In the genomic region with DNA sequence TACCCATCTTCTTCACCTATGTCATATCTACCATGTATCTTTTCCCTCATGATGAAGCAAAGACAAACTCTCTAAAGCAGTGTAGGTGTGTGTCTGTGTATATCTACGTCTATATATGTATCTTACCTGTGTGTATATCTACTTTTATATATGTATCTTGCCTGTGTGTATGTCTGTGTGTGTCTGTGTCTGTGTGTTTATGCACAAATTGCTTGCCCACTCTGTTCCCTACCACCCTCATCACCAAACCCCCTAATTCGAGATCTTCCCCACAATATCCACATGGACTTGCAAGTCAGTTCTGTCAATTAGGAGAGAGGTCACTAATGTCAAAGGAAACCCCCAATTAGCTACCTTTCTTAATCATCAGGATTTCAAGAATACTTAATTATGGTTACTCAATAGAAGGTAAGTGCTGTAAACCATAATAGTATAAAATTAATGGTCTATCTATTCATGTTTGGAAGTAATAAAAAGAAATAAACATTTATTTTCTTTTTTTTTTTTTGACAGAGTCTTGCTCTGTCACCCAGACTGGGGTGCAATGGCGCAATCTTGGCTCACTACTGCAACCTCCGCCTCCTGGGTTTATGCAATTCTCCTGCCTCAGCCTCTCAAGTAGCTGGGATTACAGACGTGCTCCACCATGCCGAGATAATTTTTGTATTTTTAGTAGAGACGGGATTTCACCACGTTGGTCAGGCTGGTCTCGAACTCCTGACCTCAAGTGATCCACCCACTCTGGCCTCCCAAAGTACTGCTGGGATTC, we compare ENCODE assay signal across 18 cellular contexts. TPM values are rescaled to one million over a fixed set of nuclear protein-coding genes. Genes with fewer than 3 reads are reported as not detected.
DNase-seq lines count a peak whose midpoint lies in the region; ATAC-seq, FAIRE-seq and TF ChIP-seq lines count a peak whose summit lies in the region.
"Had no signal": no experiment of that assay in that cellular context is flagged by ENCODE, and none has a peak within 500 bp of the region (broad histone marks: within the 10 kb centered on the region; RNA-seq: fewer than 3 reads in every experiment).

No MANE protein-coding gene starts in this region.

- H3K4me1 ChIP-seq in HepG2 (ENCODE audit: insufficient read depth, low read length) (peaks cover 44% of the 10 kb centered on the region), right lobe of liver (no peaks in the 10 kb centered on the region)

- H3K36me3 ChIP-seq in HepG2 (replicated peaks in 1 of 2; ENCODE audit: control insufficient read depth in 1 of 2, insufficient read depth in 2 of 2, low read length in 2 of 2) (no peaks in the 10 kb centered on the region), right lobe of liver (no peaks in the 10 kb centered on the region)

- no peaks in the 10 kb centered on the region for H3K79me2 ChIP-seq in HepG2 (ENCODE audit: insufficient read depth, low read length)

- no peak overlapping the region for H3K27ac ChIP-seq in HepG2 (ENCODE audit: extremely low read length, insufficient read depth, low read length)
- no peak overlapping the region for H3K27ac ChIP-seq in right lobe of liver

- WGBS in HepG2 (ENCODE audit: low lambda C conversion rate), result 61% methylated on average over 9 of the region's 9 CpGs
- 53% methylated on average over 9 of the region's 9 CpGs for WGBS in right lobe of liver (ENCODE audit: insufficient coverage, low coverage, low lambda C conversion rate, missing lambda C conversion rate)

- H2AFZ ChIP-seq in HepG2 (ENCODE audit: low read length), result no peak overlapping the region

- ATAC-seq in HepG2 (no peak), right lobe of liver (no peak), HG03432 (IDR thresholded peaks at IDR 0.05; ENCODE audit: unreplicated experiment) (no peak)

- H3K27me3 ChIP-seq in HepG2 (ENCODE audit: control insufficient read depth in 1 of 2, insufficient read depth in 2 of 2, low read length in 2 of 2) (no peaks in the 10 kb centered on the region), right lobe of liver (no peaks in the 10 kb centered on the region)

- no peaks in the 10 kb centered on the region for H4K20me1 ChIP-seq in HepG2 (ENCODE audit: insufficient read depth, low read length)

- POLR2A ChIA-PET in HepG2 (lab: Yijun Ruan, JAX), result no interaction called here

- intact Hi-C loops in HepG2 (cut with micrococcal nuclease; ENCODE audit: unreplicated experiment), result no loop called here
- intact Hi-C loops in right lobe of liver (cut with DNase I), result no loop called here

- H3K4me3 ChIP-seq in HepG2 (replicated peaks in 1 of 3; ENCODE audit: insufficient read depth in 1 of 3, low read depth in 2 of 3, low read length in 3 of 3) (no peak overlapping the region), right lobe of liver (no peak overlapping the region), fibroblast of pulmonary artery (replicated peaks; ENCODE audit: low read depth, low read length) (no peak overlapping the region)

- CTCF ChIA-PET in HepG2 (lab: Yijun Ruan, JAX; ENCODE audit: low intra/inter-chr PET ratio, low total read pairs), result interaction anchor here (0.7 kb wide), 1 partner anchor 15 kb away, joined by 4 read pairs; no protein-coding TSS in a partner anchor

- no peak for DNase-seq in HepG2 (ENCODE audit: low spot score)
- DNase-seq in right lobe of liver, result no peak
- peak; percentile 44 for DNase-seq in SKM-1 (lab: John Stamatoyannopoulos, UW; ENCODE audit: unreplicated experiment)
- DNase-seq in fibroblast of pulmonary artery (ENCODE audit: low read depth), result peak; percentile 17
- DNase-seq in stimulated activated CD4-positive, alpha-beta T cell treated with anti-CD3 and anti-CD28 coated beads, Interleukin-4, amount 100 ng/mL, for 1 hour, result no peak
- DNase-seq in KG1 (lab: John Stamatoyannopoulos, UW), result no peak
- DNase-seq in stimulated activated CD4-positive, alpha-beta T cell treated with anti-CD3 and anti-CD28 coated beads, Interleukin-2, amount 100 ng/mL, for 48 hours, result no peak
- DNase-seq: CD4-positive, alpha-beta T cell; DMS79 treated with DMSO at 0.1 percent for 48 hours; HCEC 1CT; NCI-H1105 treated with DMSO at 0.1 percent for 48 hours; NCI-H1930; NCI-H2171; NCI-H446 treated with DMSO at 0.1 percent for 48 hours; NCI-H774 had no signal

- no peaks in the 10 kb centered on the region for H3K9me3 ChIP-seq in HepG2 (ENCODE audit: low read length)
- no peaks in the 10 kb centered on the region for H3K9me3 ChIP-seq in right lobe of liver

- H3K9ac ChIP-seq in HepG2 (ENCODE audit: insufficient read depth, low read depth, low read length), result no peak overlapping the region

- BruUV-seq in HepG2 (replicated peaks; lab: Mats Ljungman, UMichigan), result no TSS peak

- TF ChIP-seq CTCF in HepG2 (CRISPR knock-in tag; IDR thresholded peaks at IDR 0.05) (no peak), right lobe of liver (IDR thresholded peaks at IDR 0.05) (no peak), fibroblast of pulmonary artery (IDR thresholded peaks at IDR 0.05; ENCODE audit: low read length, missing control alignments) (no peak)

- FAIRE-seq in HepG2 (lab: Jason Lieb, UNC), result no peak
- FAIRE-seq: A204.1 had no signal

- TF ChIP-seq POLR2A in HepG2 (IDR thresholded peaks at IDR 0.05; ENCODE audit: insufficient read depth in 1 of 2, low read depth in 2 of 2, low read length in 2 of 2) (no peak), right lobe of liver (IDR thresholded peaks at IDR 0.05) (no peak)

- TF ChIP-seq EP300 in HepG2 (IDR thresholded peaks at IDR 0.05; ENCODE audit: low read depth in 2 of 2, low read length in 2 of 2) (no peak), HepG2 (CRISPR knock-in tag; IDR thresholded peaks at IDR 0.05; ENCODE audit: borderline replicate concordance) (no peak)

- no peak for TF ChIP-seq RAD21 in HepG2 (CRISPR knock-in tag; IDR thresholded peaks at IDR 0.05)

- no peak overlapping the region for H3K4me2 ChIP-seq in HepG2 (ENCODE audit: low read depth, low read length)

- in situ Hi-C loops in HepG2 (cut with HindIII; ENCODE audit: extremely low pct_ligation_motif_present, low pct_unique_long_range_greater_than_20kb), result no loop called here

RNA-seq across cellular contexts. Expression of a gene that starts 15.8 kb away (rescaled TPM):
- total RNA-seq in HepG2 (2016; rRNA removed; fragmentation: Illumina TruSeq; extraction: Trizol) (71.4 and 103 TPM in 2 replicates), right lobe of liver (100 to 1,000 TPM in 2 of 6 experiments, 10 to 100 TPM in 4; 69.3 to 271 (median 72.8) TPM)
- 34.6 and 40.9 TPM in 2 replicates for total RNA-seq in HepG2 (2016; cell fraction: cytosol; rRNA removed; fragmentation: Illumina TruSeq; extraction: Trizol; ENCODE audit: low read depth)
- 68.8 and 97.8 TPM in 2 replicates for total RNA-seq in HepG2 (2016; cell fraction: insoluble cytoplasmic fraction; rRNA removed; fragmentation: Illumina TruSeq; extraction: Trizol)
- total RNA-seq in HepG2 (2016; cell fraction: membrane; rRNA removed; fragmentation: Illumina TruSeq; extraction: Trizol), result 110 and 126 TPM in 2 replicates
- total RNA-seq in HepG2 (2016; cell fraction: nucleus; rRNA removed; fragmentation: Illumina TruSeq; extraction: Trizol), result 55.1 and 65.4 TPM in 2 replicates
- 112 and 115 TPM in 2 replicates for polyA plus RNA-seq in HepG2 (2011; rRNA removed)
- polyA plus RNA-seq in HepG2 (2011; cell fraction: cytosol; rRNA removed), result 113 and 122 TPM in 2 replicates
- 110 and 112 TPM in 2 replicates for polyA plus RNA-seq in HepG2 (2011; cell fraction: nucleus; rRNA removed)
- 80.4 and 124 TPM in 2 replicates for polyA plus RNA-seq in HepG2 (2012)
- 68.3 and 68.8 TPM in 2 replicates for polyA plus RNA-seq in HepG2 (2016; cell fraction: cytosol; fragmentation: Illumina TruSeq; extraction: Trizol; ENCODE audit: low read depth)
- 137 and 157 TPM in 2 replicates for polyA plus RNA-seq in HepG2 (2016; cell fraction: insoluble cytoplasmic fraction; fragmentation: Illumina TruSeq; extraction: Trizol; ENCODE audit: low read depth)
- 130 and 160 TPM in 2 replicates for polyA plus RNA-seq in HepG2 (2016; cell fraction: membrane; fragmentation: Illumina TruSeq; extraction: Trizol; ENCODE audit: low read depth)
- 103 and 117 TPM in 2 replicates for polyA plus RNA-seq in HepG2 (2016; cell fraction: nucleus; fragmentation: Illumina TruSeq; extraction: Trizol; ENCODE audit: insufficient read depth, low read depth)
- polyA minus RNA-seq in HepG2 (2011; rRNA and poly(A)+ RNA removed; ENCODE audit: low replicate concordance), result 67.1 and 79.8 TPM in 2 replicates
- polyA minus RNA-seq in HepG2 (2011; cell fraction: cytosol; rRNA and poly(A)+ RNA removed), result 86.8 and 115 TPM in 2 replicates
- 84.1 and 87.9 TPM in 2 replicates for polyA minus RNA-seq in HepG2 (2011; cell fraction: nucleus; rRNA and poly(A)+ RNA removed)

RNA-seq across cellular contexts. Expression of a gene that starts 30.0 kb away (rescaled TPM):
- 2.7 and 3.2 TPM in 2 replicates for total RNA-seq in HepG2 (2016; rRNA removed; fragmentation: Illumina TruSeq; extraction: Trizol)
- total RNA-seq in HepG2 (2016; cell fraction: cytosol; rRNA removed; fragmentation: Illumina TruSeq; extraction: Trizol; ENCODE audit: low read depth), result 6.3 and 7.0 TPM in 2 replicates
- total RNA-seq in HepG2 (2016; cell fraction: insoluble cytoplasmic fraction; rRNA removed; fragmentation: Illumina TruSeq; extraction: Trizol), result 2.7 and 3.2 TPM in 2 replicates
- 3.6 and 4.2 TPM in 2 replicates for total RNA-seq in HepG2 (2016; cell fraction: membrane; rRNA removed; fragmentation: Illumina TruSeq; extraction: Trizol)
- 3.1 and 3.8 TPM in 2 replicates for total RNA-seq in HepG2 (2016; cell fraction: nucleus; rRNA removed; fragmentation: Illumina TruSeq; extraction: Trizol)
- 3.3 and 3.4 TPM in 2 replicates for polyA plus RNA-seq in HepG2 (2011; rRNA removed)
- 1.8 and 2.1 TPM in 2 replicates for polyA plus RNA-seq in HepG2 (2011; cell fraction: cytosol; rRNA removed)
- 5.7 TPM in 2 replicates for polyA plus RNA-seq in HepG2 (2011; cell fraction: nucleus; rRNA removed)
- polyA plus RNA-seq in HepG2 (2012), result 4.3 and 4.9 TPM in 2 replicates
- polyA plus RNA-seq in HepG2 (2016; cell fraction: cytosol; fragmentation: Illumina TruSeq; extraction: Trizol; ENCODE audit: low read depth), result 2.5 and 2.8 TPM in 2 replicates
- polyA plus RNA-seq in HepG2 (2016; cell fraction: insoluble cytoplasmic fraction; fragmentation: Illumina TruSeq; extraction: Trizol; ENCODE audit: low read depth), result 4.0 and 5.0 TPM in 2 replicates
- 2.8 and 3.1 TPM in 2 replicates for polyA plus RNA-seq in HepG2 (2016; cell fraction: membrane; fragmentation: Illumina TruSeq; extraction: Trizol; ENCODE audit: low read depth)
- polyA plus RNA-seq in HepG2 (2016; cell fraction: nucleus; fragmentation: Illumina TruSeq; extraction: Trizol; ENCODE audit: insufficient read depth, low read depth), result 7.6 and 7.9 TPM in 2 replicates
- 7.2 and 11.6 TPM in 2 replicates for polyA minus RNA-seq in HepG2 (2011; rRNA and poly(A)+ RNA removed; ENCODE audit: low replicate concordance)
- polyA minus RNA-seq in HepG2 (2011; cell fraction: cytosol; rRNA and poly(A)+ RNA removed), result 3.3 and 3.6 TPM in 2 replicates
- polyA minus RNA-seq in HepG2 (2011; cell fraction: nucleus; rRNA and poly(A)+ RNA removed), result 6.6 and 9.8 TPM in 2 replicates
- 1 to 10 TPM; 3.1 to 4.5 (median 4.2) TPM for total RNA-seq in right lobe of liver

RNA-seq across cellular contexts. Expression of a gene that starts 43.6 kb away (rescaled TPM):
- 0.13 TPM in 1 of 2 replicates, not detected in the other for total RNA-seq in HepG2 (2016; rRNA removed; fragmentation: Illumina TruSeq; extraction: Trizol)
- total RNA-seq in HepG2 (2016; cell fraction: cytosol; rRNA removed; fragmentation: Illumina TruSeq; extraction: Trizol; ENCODE audit: low read depth), result not detected in 2 replicates
- total RNA-seq in HepG2 (2016; cell fraction: insoluble cytoplasmic fraction; rRNA removed; fragmentation: Illumina TruSeq; extraction: Trizol), result 0.11 TPM in 1 of 2 replicates, not detected in the other
- total RNA-seq in HepG2 (2016; cell fraction: membrane; rRNA removed; fragmentation: Illumina TruSeq; extraction: Trizol), result not detected in 2 replicates
- not detected in 2 replicates for total RNA-seq in HepG2 (2016; cell fraction: nucleus; rRNA removed; fragmentation: Illumina TruSeq; extraction: Trizol)
- polyA plus RNA-seq in HepG2 (2011; rRNA removed), result 0.24 TPM in 1 of 2 replicates, not detected in the other
- 0.10 and 0.13 TPM in 2 replicates for polyA plus RNA-seq in HepG2 (2011; cell fraction: cytosol; rRNA removed)
- polyA plus RNA-seq in HepG2 (2011; cell fraction: nucleus; rRNA removed), result 0.17 and 0.21 TPM in 2 replicates
- polyA plus RNA-seq in HepG2 (2012), result 1.3 and 1.4 TPM in 2 replicates
- 0.08 and 0.14 TPM in 2 replicates for polyA plus RNA-seq in HepG2 (2016; cell fraction: cytosol; fragmentation: Illumina TruSeq; extraction: Trizol; ENCODE audit: low read depth)
- not detected in 2 replicates for polyA plus RNA-seq in HepG2 (2016; cell fraction: insoluble cytoplasmic fraction; fragmentation: Illumina TruSeq; extraction: Trizol; ENCODE audit: low read depth)
- polyA plus RNA-seq in HepG2 (2016; cell fraction: membrane; fragmentation: Illumina TruSeq; extraction: Trizol; ENCODE audit: low read depth), result not detected in 2 replicates
- polyA plus RNA-seq in HepG2 (2016; cell fraction: nucleus; fragmentation: Illumina TruSeq; extraction: Trizol; ENCODE audit: insufficient read depth, low read depth), result not detected in 2 replicates
- polyA minus RNA-seq in HepG2 (2011; rRNA and poly(A)+ RNA removed; ENCODE audit: low replicate concordance), result 0.65 TPM in 1 of 2 replicates, not detected in the other
- not detected in 2 replicates for polyA minus RNA-seq in HepG2 (2011; cell fraction: cytosol; rRNA and poly(A)+ RNA removed)
- not detected in 2 replicates for polyA minus RNA-seq in HepG2 (2011; cell fraction: nucleus; rRNA and poly(A)+ RNA removed)
- under 1 TPM in 1 of 6 experiments, not detected in 5; 0.26 TPM for total RNA-seq in right lobe of liver
- total RNA-seq: CD4-positive, alpha-beta T cell; HT-29 had no signal

Comparison
In these comparisons a context has a peak if more than half of its experiments do, and no peak if none do; other contexts are left out.
1. DNase-seq: peak in SKM-1 (single experiment) and fibroblast of pulmonary artery (single experiment); none in HepG2 (single experiment), right lobe of liver (0 of 3), stimulated activated CD4-positive, alpha-beta T cell treated with anti-CD3 and anti-CD28 coated beads, Interleukin-4, amount 100 ng/mL, for 1 hour (single experiment), KG1 (single experiment) and stimulated activated CD4-positive, alpha-beta T cell treated with anti-CD3 and anti-CD28 coated beads, Interleukin-2, amount 100 ng/mL, for 48 hours (0 of 2).